ENCODE assay signal across 8 cellular contexts in the genomic region with DNA sequence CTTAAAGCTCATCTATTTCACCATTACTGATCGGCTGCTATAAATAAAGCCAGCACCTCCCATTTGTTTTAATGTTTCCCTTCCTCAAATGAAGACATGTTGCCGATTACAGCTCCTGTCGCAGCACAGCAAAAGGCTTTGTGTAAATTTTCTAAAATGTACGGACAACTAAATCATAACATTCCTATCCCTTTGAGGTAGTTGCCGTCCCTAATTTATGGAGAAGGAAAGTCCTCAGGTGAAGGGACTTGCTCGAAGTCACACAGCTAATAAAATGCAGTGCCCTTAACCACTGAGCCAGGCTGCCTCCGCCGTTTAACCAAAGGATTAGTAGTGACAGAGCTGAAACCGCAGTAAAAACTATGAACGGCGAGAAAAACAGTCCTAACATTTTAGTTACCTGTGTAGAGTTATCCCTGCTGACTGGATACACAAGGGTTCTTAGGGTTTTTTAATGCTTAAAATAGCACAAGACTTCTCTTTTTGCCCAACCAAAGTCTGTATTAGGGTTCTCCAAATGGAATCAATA. TPM values are rescaled to one million over a fixed set of nuclear protein-coding genes. Genes with fewer than 3 reads are reported as not detected.
A peak's percentile ranks its signal among the peaks of the same experiment; 100 is the strongest.
DNase-seq lines count a peak whose midpoint lies in the region; ATAC-seq and TF ChIP-seq lines count a peak whose summit lies in the region.

No MANE protein-coding gene starts in this region.

- peaks cover 12% of the 10 kb centered on the region for H3K4me1 Mint-ChIP-seq in stimulated activated naive CD8-positive, alpha-beta T cell treated with anti-CD3 and anti-CD28 coated beads, Interleukin-15, Interleukin-2, amounts not matched to agents 100 ng/mL and 50 ng/mL, for 24 hours (ENCODE audit: low read depth)
- H3K4me1 Mint-ChIP-seq in activated T-helper 1 cell treated with anti-CD3 and anti-CD28 coated beads, Interleukin-12 subunit alpha, Interleukin-12 subunit beta, Interleukin-2, Interleukin-4 antibody, amounts not matched to agents 30 ng/mL and 10 ng/mL and 1 ng/mL, durations not matched to agents 14 hours and 24 hours and 36 hours (ENCODE audit: low read depth): peaks cover 10% of the 10 kb centered on the region

- no peak for ATAC-seq in stimulated activated naive CD8-positive, alpha-beta T cell treated with anti-CD3 and anti-CD28 coated beads, Interleukin-15, Interleukin-2, amounts not matched to agents 100 U/mL and 50 U/mL, for 24 hours
- ATAC-seq in HG02981 (IDR thresholded peaks at IDR 0.05; ENCODE audit: unreplicated experiment): no peak

- H3K27me3 Mint-ChIP-seq in stimulated activated naive CD8-positive, alpha-beta T cell treated with anti-CD3 and anti-CD28 coated beads, Interleukin-15, Interleukin-2, amounts not matched to agents 100 ng/mL and 50 ng/mL, for 24 hours: no peaks in the 10 kb centered on the region
- H3K27me3 Mint-ChIP-seq in activated T-helper 1 cell treated with anti-CD3 and anti-CD28 coated beads, Interleukin-12 subunit alpha, Interleukin-12 subunit beta, Interleukin-2, Interleukin-4 antibody, amounts not matched to agents 30 ng/mL and 10 ng/mL and 1 ng/mL, durations not matched to agents 14 hours and 24 hours and 36 hours (ENCODE audit: insufficient read depth): no peaks in the 10 kb centered on the region

- H3K27ac Mint-ChIP-seq in stimulated activated naive CD8-positive, alpha-beta T cell treated with anti-CD3 and anti-CD28 coated beads, Interleukin-15, Interleukin-2, amounts not matched to agents 100 ng/mL and 50 ng/mL, for 24 hours: no peak overlapping the region
- peak overlapping the region; percentile 48 for H3K27ac Mint-ChIP-seq in activated T-helper 1 cell treated with anti-CD3 and anti-CD28 coated beads, Interleukin-12 subunit alpha, Interleukin-12 subunit beta, Interleukin-2, Interleukin-4 antibody, amounts not matched to agents 30 ng/mL and 10 ng/mL and 1 ng/mL, durations not matched to agents 14 hours and 24 hours and 36 hours

- CTCF ChIA-PET in GM10248 (lab: Yijun Ruan, JAX): interaction anchor here (0.5 to 5.9 kb wide), 31 partner anchors 8 to 621 kb away, joined by 3 to 70 read pairs (median 5); partner anchors contain the start of genes DDOST and KIF17

- H3K4me3 ChIP-seq in iPS-18c (ENCODE audit: insufficient read depth, low read depth, low read length): peak overlapping the region; percentile 71

- no peaks in the 10 kb centered on the region for H3K9me3 Mint-ChIP-seq in stimulated activated naive CD8-positive, alpha-beta T cell treated with anti-CD3 and anti-CD28 coated beads, Interleukin-15, Interleukin-2, amounts not matched to agents 100 ng/mL and 50 ng/mL, for 24 hours
- H3K9me3 Mint-ChIP-seq in activated T-helper 1 cell treated with anti-CD3 and anti-CD28 coated beads, Interleukin-12 subunit alpha, Interleukin-12 subunit beta, Interleukin-2, Interleukin-4 antibody, amounts not matched to agents 30 ng/mL and 10 ng/mL and 1 ng/mL, durations not matched to agents 14 hours and 24 hours and 36 hours: no peaks in the 10 kb centered on the region

- intact Hi-C loops in activated T-helper 1 cell treated with anti-CD3 and anti-CD28 coated beads, Interleukin-12 subunit alpha, Interleukin-12 subunit beta, Interleukin-2, Interleukin-4 antibody, amounts not matched to agents 30 ng/mL and 10 ng/mL and 1 ng/mL, durations not matched to agents 14 hours and 24 hours and 36 hours (cut with micrococcal nuclease): loop anchor here (1.0 kb wide), 2 partner anchors 59 to 126 kb away; partner anchors contain the start of gene MUL1

- POLR2A ChIA-PET in GM10248 (lab: Yijun Ruan, JAX): interaction anchor here (1.0 kb wide), 1 partner anchor 11 kb away, joined by 11 read pairs; no protein-coding TSS in a partner anchor

- peak overlapping the region; percentile 83 for H3K27ac ChIP-seq in substantia nigra (ENCODE audit: low read depth, low read length, poor library complexity, severe bottlenecking)

- peaks cover 3% of the 10 kb centered on the region for H3K36me3 Mint-ChIP-seq in stimulated activated naive CD8-positive, alpha-beta T cell treated with anti-CD3 and anti-CD28 coated beads, Interleukin-15, Interleukin-2, amounts not matched to agents 100 ng/mL and 50 ng/mL, for 24 hours (ENCODE audit: low read depth)
- H3K36me3 Mint-ChIP-seq in activated T-helper 1 cell treated with anti-CD3 and anti-CD28 coated beads, Interleukin-12 subunit alpha, Interleukin-12 subunit beta, Interleukin-2, Interleukin-4 antibody, amounts not matched to agents 30 ng/mL and 10 ng/mL and 1 ng/mL, durations not matched to agents 14 hours and 24 hours and 36 hours (ENCODE audit: low read depth): no peaks in the 10 kb centered on the region

- DNase-seq in stimulated activated naive CD8-positive, alpha-beta T cell treated with anti-CD3 and anti-CD28 coated beads, Interleukin-15, Interleukin-2, amounts not matched to agents 100 U/mL and 50 U/mL, for 24 hours: no peak
- no peak for DNase-seq in activated T-helper 1 cell treated with anti-CD3 and anti-CD28 coated beads, Interleukin-12 subunit alpha, Interleukin-12 subunit beta, Interleukin-2, Interleukin-4 antibody, amounts not matched to agents 30 ng/mL and 10 ng/mL and 1 ng/mL, durations not matched to agents 14 hours and 24 hours and 36 hours (ENCODE audit: low spot score)
- DNase-seq in substantia nigra (lab: John Stamatoyannopoulos, UW) (no peak), GM10248 (ENCODE audit: extremely low spot score) (no peak)
- no peak for DNase-seq in central memory CD4-positive, alpha-beta T cell

- TF ChIP-seq CTCF in GM10248 (IDR thresholded peaks at IDR 0.05; ENCODE audit: control extremely low read depth, extremely low read depth, low read depth, missing control alignments): no peak

- H3K9me3 ChIP-seq in iPS-18c (ENCODE audit: control insufficient read depth, insufficient read depth, low read length): no peaks in the 10 kb centered on the region

- peak overlapping the region; percentile 83 for H3K4me3 Mint-ChIP-seq in stimulated activated naive CD8-positive, alpha-beta T cell treated with anti-CD3 and anti-CD28 coated beads, Interleukin-15, Interleukin-2, amounts not matched to agents 100 ng/mL and 50 ng/mL, for 24 hours
- peak overlapping the region; percentile 83 for H3K4me3 Mint-ChIP-seq in activated T-helper 1 cell treated with anti-CD3 and anti-CD28 coated beads, Interleukin-12 subunit alpha, Interleukin-12 subunit beta, Interleukin-2, Interleukin-4 antibody, amounts not matched to agents 30 ng/mL and 10 ng/mL and 1 ng/mL, durations not matched to agents 14 hours and 24 hours and 36 hours

RNA-seq across cellular contexts. Expression of gene PINK1, which starts 0.9 kb away (rescaled TPM):
- total RNA-seq in activated T-helper 1 cell treated with anti-CD3 and anti-CD28 coated beads, Interleukin-12 subunit alpha, Interleukin-12 subunit beta, Interleukin-2, Interleukin-4 antibody, amounts not matched to agents 30 ng/mL and 10 ng/mL and 1 ng/mL, durations not matched to agents 14 hours and 24 hours and 36 hours: 2.6 and 3.3 TPM in 2 replicates

RNA-seq across cellular contexts. Expression of gene DDOST, which starts 27.0 kb away (rescaled TPM):
- 167 and 174 TPM in 2 replicates for total RNA-seq in activated T-helper 1 cell treated with anti-CD3 and anti-CD28 coated beads, Interleukin-12 subunit alpha, Interleukin-12 subunit beta, Interleukin-2, Interleukin-4 antibody, amounts not matched to agents 30 ng/mL and 10 ng/mL and 1 ng/mL, durations not matched to agents 14 hours and 24 hours and 36 hours

RNA-seq across cellular contexts. Expression of gene CDA, which starts 45.2 kb away (rescaled TPM):
- not detected in 2 replicates for total RNA-seq in activated T-helper 1 cell treated with anti-CD3 and anti-CD28 coated beads, Interleukin-12 subunit alpha, Interleukin-12 subunit beta, Interleukin-2, Interleukin-4 antibody, amounts not matched to agents 30 ng/mL and 10 ng/mL and 1 ng/mL, durations not matched to agents 14 hours and 24 hours and 36 hours
